27 cellular contexts compared by ENCODE assay signal in the genomic region with DNA sequence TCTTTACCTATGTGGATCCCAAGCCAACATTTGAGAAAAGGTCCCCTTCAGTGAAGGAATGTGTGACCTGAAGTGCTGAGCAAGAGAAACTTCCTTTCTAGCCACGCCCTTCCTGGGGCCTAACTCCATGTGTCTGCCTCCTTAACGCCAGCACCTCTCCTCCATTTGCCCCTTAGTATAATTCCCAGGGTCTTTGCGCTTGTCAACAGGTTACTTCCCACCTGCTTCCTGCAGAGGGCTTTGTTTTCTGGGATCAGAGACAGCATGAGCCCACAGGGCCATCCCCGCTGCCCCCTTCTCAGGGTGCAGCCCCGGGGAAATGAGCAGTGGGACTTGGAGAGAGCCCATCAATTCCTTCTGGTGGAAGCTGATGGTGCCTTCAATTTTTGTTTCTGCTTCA. TPM values are rescaled to one million over a fixed set of nuclear protein-coding genes. Genes with fewer than 3 reads are reported as not detected.
"Had no signal": no experiment of that assay in that cellular context is flagged by ENCODE, and none has a peak within 500 bp of the region (broad histone marks: within the 10 kb centered on the region; RNA-seq: fewer than 3 reads in every experiment).

No MANE protein-coding gene starts in this region.

- H3K4me3 ChIP-seq: coronary artery, heart left ventricle, mucosa of descending colon, sigmoid colon, skin epidermis had no signal

- H3K36me3 ChIP-seq: heart left ventricle, sigmoid colon had no signal

- H3K27ac ChIP-seq: coronary artery, heart left ventricle, sigmoid colon, skin epidermis had no signal

- H3K36me3 Mint-ChIP-seq: naive thymus-derived CD8-positive, alpha-beta T cell had no signal

- H3K27ac Mint-ChIP-seq: naive thymus-derived CD8-positive, alpha-beta T cell had no signal

- H3K4me1 Mint-ChIP-seq: naive thymus-derived CD8-positive, alpha-beta T cell; neural crest cell had no signal

- FAIRE-seq: endometrium, frontal cortex, islet of Langerhans had no signal

- DNase-seq: effector CD4-positive, alpha-beta T cell; heart left ventricle; hippocampal formation; kidney glomerular epithelial cell; mucosa of descending colon; naive thymus-derived CD8-positive, alpha-beta T cell; posterior cingulate gyrus; sigmoid colon; stimulated activated CD4-positive, alpha-beta T cell treated with anti-CD3 and anti-CD28 coated beads, Interleukin-12 subunit alpha, Interleukin-12 subunit beta, amount 100 ng/mL, for 4 hours; stimulated activated naive CD4-positive, alpha-beta T cell; trophoblast cell had no signal

- H3K4me3 Mint-ChIP-seq: naive thymus-derived CD8-positive, alpha-beta T cell; neural crest cell had no signal

- H3K9me3 ChIP-seq: heart left ventricle, mucosa of descending colon, sigmoid colon had no signal

- H3K9me3 Mint-ChIP-seq: naive thymus-derived CD8-positive, alpha-beta T cell; neural crest cell had no signal

- H3K27me3 ChIP-seq: heart left ventricle, sigmoid colon had no signal

RNA-seq across cellular contexts. Expression of gene DRD5, which starts 45.9 kb away (rescaled TPM):
- total RNA-seq: chondrocyte; dermis microvascular lymphatic vessel endothelial cell; esophagus mucosa; fibroblast of lung; glomerular endothelial cell; liver; lung microvascular endothelial cell; naive thymus-derived CD8-positive, alpha-beta T cell; neural crest cell; osteocyte; pulmonary artery endothelial cell had no signal
- polyA plus RNA-seq: fibroblast of lung; liver; naive thymus-derived CD8-positive, alpha-beta T cell; urinary bladder had no signal
